In the genomic region with DNA sequence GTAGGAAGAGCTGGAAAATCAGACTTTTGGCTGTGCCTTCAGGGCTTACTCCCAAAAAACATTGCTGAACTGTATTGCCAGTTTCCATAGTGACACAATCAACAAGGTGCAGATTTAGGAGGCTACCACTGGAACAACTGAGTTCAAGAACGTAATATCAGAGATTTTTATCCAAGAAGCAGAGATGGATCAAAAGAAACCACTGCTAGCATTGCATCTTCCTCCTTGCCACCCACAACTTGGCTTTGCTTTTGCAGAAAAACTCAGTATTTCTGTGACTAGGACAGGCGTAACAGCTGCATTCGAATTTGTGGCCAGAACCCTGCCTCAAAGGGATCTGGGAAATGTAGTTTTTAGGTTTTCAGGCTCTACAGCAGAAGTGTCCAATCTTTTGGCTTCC, we compare ENCODE assay signal across 15 cellular contexts. TPM values are rescaled to one million over a fixed set of nuclear protein-coding genes. Genes with fewer than 3 reads are reported as not detected.
A peak's percentile ranks its signal among the peaks of the same experiment; 100 is the strongest.
DNase-seq lines count a peak whose midpoint lies in the region; ATAC-seq and TF ChIP-seq lines count a peak whose summit lies in the region.
"Had no signal": no experiment of that assay in that cellular context is flagged by ENCODE, and none has a peak within 500 bp of the region (broad histone marks: within the 10 kb centered on the region; RNA-seq: fewer than 3 reads in every experiment).

No MANE protein-coding gene starts in this region.

- no peaks in the 10 kb centered on the region for H3K27me3 ChIP-seq in GM23248 (replicated peaks; ENCODE audit: insufficient read depth)
- H3K27me3 ChIP-seq: BLaER1 treated with 17β-estradiol and CSF1 and Interleukin-3, amounts not matched to agents 10 nM and 100 nM; esophagus squamous epithelium had no signal

- no peak for TF ChIP-seq CTCF in fibroblast of mammary gland (conservative IDR thresholded peaks at IDR 0.05; ENCODE audit: control insufficient read depth, insufficient read depth, low read depth, low read length)
- TF ChIP-seq CTCF in omental fat pad (IDR thresholded peaks at IDR 0.05) = no peak
- no peak for TF ChIP-seq CTCF in GM10266 (IDR thresholded peaks at IDR 0.05; ENCODE audit: control insufficient read depth, insufficient read depth, low read depth, missing control alignments)

- H3K79me2 ChIP-seq in GM23248 (ENCODE audit: insufficient read depth) = no peaks in the 10 kb centered on the region

- H3K27ac ChIP-seq in GM23248 (no peak overlapping the region), mesodermal cell (ENCODE audit: low read depth, low read length, severe bottlenecking) (peak overlapping the region; percentile 86)
- H3K27ac ChIP-seq: BLaER1 treated with 17β-estradiol and CSF1 and Interleukin-3, amounts not matched to agents 10 nM and 100 nM; esophagus squamous epithelium; HL-60; psoas muscle had no signal

- DNase-seq in GM23248 (peak; percentile 25), NAMALWA (ENCODE audit: low spot score) (peak; percentile 7), fibroblast of mammary gland (ENCODE audit: low read depth) (peak; percentile 24), SIG-M5 (lab: John Stamatoyannopoulos, UW) (no peak), omental fat pad (ENCODE audit: low spot score) (no peak), GM10266 (ENCODE audit: extremely low spot score) (no peak), NCI-H1436 (lab: John Stamatoyannopoulos, UW) (no peak)
- DNase-seq: activated CD4-positive, alpha-beta T cell treated with anti-CD3 and anti-CD28 coated beads, Interleukin-2, amount 10 ng/mL, durations not matched to agents 7 days and 5 days; esophagus squamous epithelium; NCI-H2081 treated with DMSO at 0.1 percent for 48 hours; NCI-H774; psoas muscle had no signal

- H3K4me1 ChIP-seq in GM23248 (ENCODE audit: insufficient read depth) (no peaks in the 10 kb centered on the region), mesodermal cell (ENCODE audit: control insufficient read depth, insufficient read depth, low read length, poor library complexity, severe bottlenecking) (peaks cover 9% of the 10 kb centered on the region)
- H3K4me1 ChIP-seq: BLaER1 treated with 17β-estradiol and CSF1 and Interleukin-3, amounts not matched to agents 10 nM and 100 nM; esophagus squamous epithelium; psoas muscle had no signal

- no peaks in the 10 kb centered on the region for H3K9me3 ChIP-seq in GM23248 (ENCODE audit: low read depth)
- H3K9me3 ChIP-seq in mesodermal cell (ENCODE audit: control insufficient read depth, low read length) = no peaks in the 10 kb centered on the region
- H3K9me3 ChIP-seq: esophagus squamous epithelium, psoas muscle had no signal

- no peaks in the 10 kb centered on the region for H3K9me2 ChIP-seq in GM23248 (ENCODE audit: insufficient read depth)

- 20 to 23% methylated on average over 3 of the region's 3 CpGs for WGBS in GM23248 (ENCODE audit: low coverage in 1 of 2, low lambda C conversion rate in 2 of 2, missing lambda C conversion rate in 2 of 2), 2 experiments
- WGBS in mesodermal cell (ENCODE audit: insufficient coverage in 2 of 2), 2 experiments = 57 to 69% methylated on average over 3 of the region's 3 CpGs

- no peak overlapping the region for H2AFZ ChIP-seq in GM23248

- H3K9ac ChIP-seq in GM23248 = no peak overlapping the region
- H3K9ac ChIP-seq: BLaER1 treated with 17β-estradiol and CSF1 and Interleukin-3, amounts not matched to agents 10 nM and 100 nM had no signal

- in situ Hi-C loops in GM23248 (cut with MboI) = no loop called here

- no peaks in the 10 kb centered on the region for H4K20me1 ChIP-seq in GM23248 (ENCODE audit: insufficient read depth)
- H4K20me1 ChIP-seq: BLaER1 treated with 17β-estradiol and CSF1 and Interleukin-3, amounts not matched to agents 10 nM and 100 nM had no signal

- H3F3A ChIP-seq in GM23248 (ENCODE audit: insufficient read depth) = no peaks in the 10 kb centered on the region

- no peak overlapping the region for H3K4me2 ChIP-seq in GM23248 (ENCODE audit: unreplicated experiment)
- H3K4me2 ChIP-seq: BLaER1 treated with 17β-estradiol and CSF1 and Interleukin-3, amounts not matched to agents 10 nM and 100 nM had no signal

- no peak overlapping the region for H3K4me3 ChIP-seq in GM23248
- H3K4me3 ChIP-seq in fibroblast of mammary gland (ENCODE audit: control insufficient read depth, low read depth, low read length) = no peak overlapping the region
- H3K4me3 ChIP-seq in mesodermal cell (ENCODE audit: extremely low read depth, insufficient read depth, low read length, poor library complexity, severe bottlenecking) = no peak overlapping the region
- H3K4me3 ChIP-seq: BLaER1 treated with 17β-estradiol and CSF1 and Interleukin-3, amounts not matched to agents 10 nM and 100 nM; esophagus squamous epithelium; psoas muscle had no signal

- no peaks in the 10 kb centered on the region for H3K36me3 ChIP-seq in GM23248 (ENCODE audit: low read depth)
- H3K36me3 ChIP-seq in mesodermal cell (ENCODE audit: control insufficient read depth, insufficient read depth, low read length) = no peaks in the 10 kb centered on the region
- H3K36me3 ChIP-seq: BLaER1 treated with 17β-estradiol and CSF1 and Interleukin-3, amounts not matched to agents 10 nM and 100 nM; esophagus squamous epithelium had no signal

- ATAC-seq in omental fat pad (ENCODE audit: low FRiP score) = no peak
- ATAC-seq: psoas muscle had no signal

RNA-seq across cellular contexts. Expression of a gene that starts 27.8 kb away (rescaled TPM):
- total RNA-seq in GM23248 (2014; rRNA removed; shearing (Covaris generic)) = 38.7 and 45.6 TPM in 2 replicates
- 3.1 and 3.3 TPM in 2 replicates for polyA plus RNA-seq in GM23248 (2016; fragmentation: Nextera tagmentation; extraction: Ambion mirVana)
- 33.5 TPM for polyA plus RNA-seq in mesodermal cell (2013, experiment 1 of 2)
- 23.1 TPM for polyA plus RNA-seq in mesodermal cell (2013, experiment 2 of 2)
- total RNA-seq in omental fat pad = 100 to 1,000 TPM in 2 of 4 donors, 10 to 100 TPM in 2; 77.9 to 149 (median 98.3) TPM

Comparison
In these comparisons a context has a peak if more than half of its experiments do, and no peak if none do; other contexts are left out.
1. DNase-seq: peak in GM23248 (single experiment), NAMALWA (single experiment) and fibroblast of mammary gland (single experiment); none in SIG-M5 (single experiment), omental fat pad (single experiment), GM10266 (single experiment) and NCI-H1436 (single experiment).